11 cellular contexts compared by ENCODE assay signal in the genomic region with DNA sequence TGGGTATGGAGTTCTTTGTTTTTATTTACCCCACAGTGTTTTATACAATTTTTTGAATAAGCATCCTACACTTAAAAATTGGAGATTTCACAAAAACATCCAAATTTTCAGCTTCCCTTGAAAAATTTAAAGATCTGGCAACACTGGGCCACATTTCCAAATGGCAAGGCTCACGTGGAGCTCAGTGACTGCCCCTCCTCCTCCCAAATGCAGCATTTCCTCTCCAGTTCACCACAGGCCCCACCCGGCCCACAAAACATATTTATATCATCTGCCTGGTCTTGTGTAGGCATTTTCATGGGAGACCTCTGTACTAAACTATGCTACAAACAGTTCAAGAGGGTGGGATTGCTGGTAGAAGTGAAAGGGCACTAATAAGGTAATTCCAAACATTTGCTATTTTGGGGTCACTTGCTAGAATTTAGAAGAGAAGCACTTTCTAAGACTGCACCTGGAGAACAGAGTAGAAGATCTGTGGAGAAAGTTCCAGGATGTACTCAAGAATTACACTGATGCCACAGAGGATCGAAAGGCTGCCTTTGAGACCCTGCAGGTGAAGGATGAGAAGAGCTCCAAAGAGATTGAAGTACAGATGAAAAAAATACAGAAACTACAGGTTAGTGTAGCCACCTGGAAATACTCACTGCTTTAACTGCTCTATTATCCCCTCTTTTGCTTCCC.
DNase-seq lines count a peak whose midpoint lies in the region; ATAC-seq lines count a peak whose summit lies in the region.
"Had no signal": no experiment of that assay in that cellular context is flagged by ENCODE, and none has a peak within 500 bp of the region (broad histone marks: within the 10 kb centered on the region; RNA-seq: fewer than 3 reads in every experiment).

No MANE protein-coding gene starts in this region.

- H3K4me3 Mint-ChIP-seq in stimulated activated naive CD8-positive, alpha-beta T cell treated with anti-CD3 and anti-CD28 coated beads, Interleukin-15, amount 100 ng/mL, for 72 hours, result peak overlapping the region; percentile 66 to 69

- H3K27me3 Mint-ChIP-seq in stimulated activated naive CD8-positive, alpha-beta T cell treated with anti-CD3 and anti-CD28 coated beads, Interleukin-15, amount 100 ng/mL, for 72 hours, result no peaks in the 10 kb centered on the region

- H3K4me1 Mint-ChIP-seq in stimulated activated naive CD8-positive, alpha-beta T cell treated with anti-CD3 and anti-CD28 coated beads, Interleukin-15, amount 100 ng/mL, for 72 hours, result peaks cover 44% of the 10 kb centered on the region

- H3K9me3 Mint-ChIP-seq in stimulated activated naive CD8-positive, alpha-beta T cell treated with anti-CD3 and anti-CD28 coated beads, Interleukin-15, amount 100 ng/mL, for 72 hours, result no peaks in the 10 kb centered on the region

- peak overlapping the region; percentile 69 to 85 for H3K27ac Mint-ChIP-seq in stimulated activated naive CD8-positive, alpha-beta T cell treated with anti-CD3 and anti-CD28 coated beads, Interleukin-15, amount 100 ng/mL, for 72 hours

- DNase-seq in activated CD8-positive, alpha-beta memory T cell treated with anti-CD3 and anti-CD28 coated beads for 24 hours, result peak; percentile 68
- DNase-seq in activated CD8-positive, alpha-beta memory T cell treated with anti-CD3 and anti-CD28 coated beads, Interleukin-2, amount 50 U/mL, for 48 hours, result no peak
- DNase-seq in activated CD4-positive, alpha-beta T cell treated with anti-CD3 and anti-CD28 coated beads for 4 hours, result peak; percentile 39 to 47
- peak; percentile 54 for DNase-seq in central memory CD4-positive, alpha-beta T cell
- DNase-seq in stimulated activated naive CD8-positive, alpha-beta T cell treated with anti-CD3 and anti-CD28 coated beads, Interleukin-15, amount 100 ng/mL, for 72 hours, result no peak
- DNase-seq in NCI-H128 (lab: John Stamatoyannopoulos, UW; ENCODE audit: unreplicated experiment) (no peak), COR-L47 (lab: John Stamatoyannopoulos, UW) (no peak), cerebellar nuclear complex (lab: John Stamatoyannopoulos, UW) (no peak)
- DNase-seq: KG1, NCI-H748 treated with DMSO at 0.1 percent for 48 hours had no signal

- ATAC-seq in stimulated activated naive CD8-positive, alpha-beta T cell treated with anti-CD3 and anti-CD28 coated beads, Interleukin-15, amount 100 ng/mL, for 72 hours, result no peak
- ATAC-seq: left lobe of liver had no signal

Comparison
In these comparisons a context has a peak if more than half of its experiments do, and no peak if none do; other contexts are left out.
1. DNase-seq: peak in activated CD8-positive, alpha-beta memory T cell treated with anti-CD3 and anti-CD28 coated beads for 24 hours (single experiment), activated CD4-positive, alpha-beta T cell treated with anti-CD3 and anti-CD28 coated beads for 4 hours (2 of 2) and central memory CD4-positive, alpha-beta T cell (single experiment); none in activated CD8-positive, alpha-beta memory T cell treated with anti-CD3 and anti-CD28 coated beads, Interleukin-2, amount 50 U/mL, for 48 hours (single experiment), stimulated activated naive CD8-positive, alpha-beta T cell treated with anti-CD3 and anti-CD28 coated beads, Interleukin-15, amount 100 ng/mL, for 72 hours (0 of 2), NCI-H128 (single experiment), COR-L47 (single experiment) and cerebellar nuclear complex (0 of 2).